In the genomic region with DNA sequence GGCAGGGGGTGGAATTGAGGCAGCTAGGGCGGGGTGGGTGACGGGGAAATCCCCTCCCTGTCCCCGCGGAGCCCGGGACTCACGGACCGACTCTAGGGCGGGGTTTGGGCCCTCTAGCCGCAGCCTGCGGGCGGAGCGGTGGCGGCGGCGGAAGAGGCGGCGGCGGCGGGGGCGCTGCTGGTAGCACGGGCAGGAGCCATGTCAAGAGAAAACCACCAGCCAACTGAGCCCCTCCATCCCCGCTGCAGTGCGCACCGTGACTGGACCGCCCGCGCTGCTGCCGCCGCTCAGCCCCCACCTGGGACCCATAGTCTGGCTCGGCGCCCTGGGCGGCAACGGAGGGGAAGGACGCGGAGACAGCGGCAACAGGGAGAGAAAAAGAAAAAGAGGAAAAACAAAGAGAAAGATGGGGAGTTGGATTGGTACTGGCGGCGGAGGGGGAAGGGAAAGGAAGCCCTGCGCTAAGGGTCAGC, we compare ENCODE assay signal across 8 cellular contexts. TPM values are rescaled to one million over a fixed set of nuclear protein-coding genes. Genes with fewer than 3 reads are reported as not detected.
DNase-seq lines count a peak whose midpoint lies in the region; ATAC-seq and TF ChIP-seq lines count a peak whose summit lies in the region.

No MANE protein-coding gene starts in this region.

- peaks cover 66% of the 10 kb centered on the region for H3K36me3 Mint-ChIP-seq in MCF 10A (ENCODE audit: insufficient read depth, unreplicated experiment)

- no peaks in the 10 kb centered on the region for H3K9me3 Mint-ChIP-seq in MCF 10A (ENCODE audit: unreplicated experiment)

- DNase-seq in GM10248 (ENCODE audit: extremely low spot score) = peak; percentile 62
- peak; percentile 16 for DNase-seq in HuH-7 (ENCODE audit: low spot score)
- DNase-seq in MCF 10A (ENCODE audit: unreplicated experiment) = peak; percentile 54
- peak; percentile 60 for DNase-seq in islet precursor cell
- DNase-seq in stimulated activated CD4-positive, alpha-beta T cell treated with anti-CD3 and anti-CD28 coated beads, Interleukin-15, amount 100 ng/mL, for 24 hours = peak; percentile 82

- H3K27me3 Mint-ChIP-seq in MCF 10A (ENCODE audit: insufficient read depth, unreplicated experiment) = no peaks in the 10 kb centered on the region

- BruUV-seq in MCF 10A (replicated peaks; lab: Mats Ljungman, UMichigan) = TSS peak; percentile 58

- CTCF ChIA-PET in GM10248 (lab: Yijun Ruan, JAX) (no interaction called here), MCF 10A (lab: Yijun Ruan, JAX) (no interaction called here)

- TF ChIP-seq CTCF in GM10248 (IDR thresholded peaks at IDR 0.05; ENCODE audit: control extremely low read depth, extremely low read depth, low read depth, missing control alignments) (no peak), WI38 (IDR thresholded peaks at IDR 0.05; ENCODE audit: low read depth, low read length) (no peak), MCF 10A (IDR thresholded peaks at IDR 0.05; ENCODE audit: unreplicated experiment) (no peak)

- POLR2A ChIA-PET in GM10248 (lab: Yijun Ruan, JAX) (interaction anchor here (0.6 to 2.0 kb wide), 5 partner anchors 12 to 173 kb away, joined by 3 to 6 read pairs (median 3); partner anchors contain the start of genes ACOT13 and TDP2), MCF 10A (lab: Yijun Ruan, JAX) (interaction anchor here (0.7 to 4.3 kb wide), 6 partner anchors 13 to 298 kb away, joined by 3 to 64 read pairs (median 26); partner anchors contain the start of gene GMNN)

- ATAC-seq in GM18870 (IDR thresholded peaks at IDR 0.05; ENCODE audit: unreplicated experiment) = no peak
- ATAC-seq in HG03521 (IDR thresholded peaks at IDR 0.05; ENCODE audit: unreplicated experiment) = no peak

- H3K27ac Mint-ChIP-seq in MCF 10A (ENCODE audit: low read depth, unreplicated experiment) = peak overlapping the region; percentile 100

- H3K4me3 Mint-ChIP-seq in MCF 10A (ENCODE audit: unreplicated experiment) = peak overlapping the region; percentile 82

- intact Hi-C loops in MCF 10A (cut with micrococcal nuclease) = loop anchor here (2.0 kb wide), 2 partner anchors 55 to 299 kb away; partner anchors contain the start of gene GMNN

- H3K4me1 Mint-ChIP-seq in MCF 10A (ENCODE audit: insufficient read depth, unreplicated experiment) = peaks cover 8% of the 10 kb centered on the region

- peak overlapping the region; percentile 96 for H3K4me3 ChIP-seq in WI38 (ENCODE audit: low read depth, low read length)

RNA-seq across cellular contexts. Expression of gene C6orf62, which starts 1.2 kb away (rescaled TPM):
- total RNA-seq in MCF 10A (2022) = 96.2 and 101 TPM in 2 replicates

RNA-seq across cellular contexts. Expression of gene ACOT13, which starts 53.3 kb away (rescaled TPM):
- 29.4 and 31.4 TPM in 2 replicates for total RNA-seq in MCF 10A (2022)

RNA-seq across cellular contexts. Expression of gene TDP2, which starts 53.5 kb away (rescaled TPM):
- 27.6 and 28.2 TPM in 2 replicates for total RNA-seq in MCF 10A (2022)

RNA-seq across cellular contexts. Expression of gene GMNN, which starts 54.6 kb away (rescaled TPM):
- 12.5 and 22.4 TPM in 2 replicates for total RNA-seq in MCF 10A (2022)

Comparison
In these comparisons a context has a peak if more than half of its experiments do, and no peak if none do; other contexts are left out.
1. DNase-seq: peak in every context shown above with its lines; median percentile 82 in stimulated activated CD4-positive, alpha-beta T cell treated with anti-CD3 and anti-CD28 coated beads, Interleukin-15, amount 100 ng/mL, for 24 hours; 62 in GM10248; 60 in islet precursor cell; 54 in MCF 10A; 16 in HuH-7.